ENCODE assay signal across 18 cellular contexts in genomic region chrX:111431007-111431406, GRCh38. TPM values are rescaled to one million over a fixed set of nuclear protein-coding genes. Genes with fewer than 3 reads are reported as not detected.
"Had no signal": no experiment of that assay in that cellular context is flagged by ENCODE, and none has a peak within 500 bp of the region (broad histone marks: within the 10 kb centered on the region; RNA-seq: fewer than 3 reads in every experiment).

No MANE protein-coding gene starts in this region.

- H3K4me3 ChIP-seq: gastroesophageal sphincter, hepatocyte, psoas muscle, sigmoid colon, upper lobe of left lung had no signal

- ATAC-seq: gastroesophageal sphincter; left ventricle myocardium superior; psoas muscle; stimulated activated naive CD8-positive, alpha-beta T cell treated with anti-CD3 and anti-CD28 coated beads, Interleukin-15, Interleukin-2, amounts not matched to agents 100 U/mL and 50 U/mL, for 24 hours had no signal

- DNase-seq: activated B cell treated with CpG ODN at 0.5 μM for 24 hours; activated CD4-positive, alpha-beta T cell treated with anti-CD3 and anti-CD28 coated beads, Interleukin-2, amount 10 ng/mL, durations not matched to agents 24 days and 14 days; activated naive CD4-positive, alpha-beta T cell treated with anti-CD3 and anti-CD28 coated beads for 36 hours; cortex of kidney; effector CD8-positive, alpha-beta T cell; kidney; left ventricle myocardium superior; mesendoderm; nephron progenitor cell; psoas muscle; sigmoid colon; stimulated activated CD4-positive, alpha-beta T cell treated with anti-CD3 and anti-CD28 coated beads, Interleukin-2, amount 100 ng/mL, for 48 hours; stimulated activated naive CD8-positive, alpha-beta T cell treated with anti-CD3 and anti-CD28 coated beads, Interleukin-15, Interleukin-2, amounts not matched to agents 100 U/mL and 50 U/mL, for 24 hours; upper lobe of left lung had no signal

RNA-seq across cellular contexts. Expression of gene DCX, which starts 19.0 kb away (rescaled TPM):
- total RNA-seq: activated B cell treated with CpG ODN at 0.5 μM for 24 hours; activated CD4-positive, alpha-beta T cell treated with anti-CD3 and anti-CD28 coated beads, Interleukin-2, amount 10 ng/mL, durations not matched to agents 24 days and 14 days; activated naive CD4-positive, alpha-beta T cell treated with anti-CD3 and anti-CD28 coated beads for 36 hours; activated T-helper 1 cell treated with anti-CD3 and anti-CD28 coated beads, Interleukin-12 subunit alpha, Interleukin-12 subunit beta, Interleukin-2, Interleukin-4 antibody, amounts not matched to agents 30 ng/mL and 10 ng/mL and 1 ng/mL, durations not matched to agents 14 hours and 24 hours and 36 hours; left ventricle myocardium superior; omental fat pad; psoas muscle; upper lobe of left lung had no signal
